ENCODE assay signal across 1 cellular context in genomic region chr5:129905467-129906176, GRCh38.
TF ChIP-seq lines count a peak whose summit lies in the region.

No MANE protein-coding gene starts in this region.

TF ChIP-seq in A549, 52 proteins besides CTCF, POLR2A, EP300 and RAD21 (continued from another document):
- no peak for TF ChIP-seq PBX3 (IDR thresholded peaks at IDR 0.05)
- no peak for TF ChIP-seq POLR2AphosphoS2 (conservative IDR thresholded peaks at IDR 0.05; ENCODE audit: low read length)
- no peak for TF ChIP-seq MAX (IDR thresholded peaks at IDR 0.05)
- TF ChIP-seq NR3C1 (IDR thresholded peaks at IDR 0.05): no peak
- TF ChIP-seq HES2 (IDR thresholded peaks at IDR 0.05): no peak
- TF ChIP-seq ESRRA (IDR thresholded peaks at IDR 0.05; ENCODE audit: borderline replicate concordance, low read length): no peak
- no peak for TF ChIP-seq HEYL (CRISPR knock-in tag; IDR thresholded peaks at IDR 0.05)
- TF ChIP-seq TP53 (CRISPR knock-in tag; IDR thresholded peaks at IDR 0.05): no peak
- no peak for TF ChIP-seq HMGXB4 (CRISPR knock-in tag; IDR thresholded peaks at IDR 0.05; ENCODE audit: borderline replicate concordance)
- no peak for TF ChIP-seq RCOR1 (IDR thresholded peaks at IDR 0.05; ENCODE audit: low read depth, low read length)
